ENCODE assay signal across 8 cellular contexts in the genomic region with DNA sequence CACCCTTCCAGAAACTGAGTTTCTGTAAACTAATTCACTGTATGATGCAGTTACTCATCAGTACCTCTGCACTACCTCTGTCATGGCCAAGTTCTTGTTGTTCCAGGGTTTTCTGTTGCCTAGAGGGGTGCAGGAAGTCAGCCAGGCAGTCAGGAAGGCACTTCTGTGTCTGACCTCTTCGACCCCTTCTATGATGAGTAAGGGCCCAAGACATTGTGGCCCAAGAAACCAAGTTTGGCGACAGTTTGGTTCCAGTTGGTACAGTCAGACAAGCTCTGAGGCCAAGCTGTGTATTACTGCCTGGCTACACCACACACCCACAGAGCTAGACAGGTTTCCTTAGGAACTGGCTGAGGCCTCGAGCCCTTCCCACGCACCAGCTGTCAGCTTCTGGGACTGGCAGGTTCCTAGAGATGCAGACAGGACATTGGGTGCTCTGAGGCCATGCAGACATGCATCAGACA. TPM values are rescaled to one million over a fixed set of nuclear protein-coding genes. Genes with fewer than 3 reads are reported as not detected.
A peak's percentile ranks its signal among the peaks of the same experiment; 100 is the strongest.
DNase-seq lines count a peak whose midpoint lies in the region; TF ChIP-seq lines count a peak whose summit lies in the region.

No MANE protein-coding gene starts in this region.

- no peak overlapping the region for H4K91ac ChIP-seq in trophoblast cell (ENCODE audit: low read depth, low read length)

- H2AK5ac ChIP-seq in trophoblast cell (ENCODE audit: low read length): no peak overlapping the region

- no peak overlapping the region for H3K4me2 ChIP-seq in trophoblast cell (ENCODE audit: low read length)

- no peak overlapping the region for H3K18ac ChIP-seq in trophoblast cell (ENCODE audit: low read length)

- H3K79me1 ChIP-seq in trophoblast cell (ENCODE audit: low read length): no peaks in the 10 kb centered on the region

- H3K4me1 ChIP-seq in prostate gland (replicated peaks) (peaks cover 16% of the 10 kb centered on the region), trophoblast cell (ENCODE audit: control insufficient read depth in 1 of 2, insufficient read depth in 2 of 2, low read length in 2 of 2) (peaks cover 12 to 15% of the 10 kb centered on the region in 2 experiments)

- no peaks in the 10 kb centered on the region for H3K79me2 ChIP-seq in trophoblast cell (ENCODE audit: control insufficient read depth, insufficient read depth, low read length, poor library complexity)

- H3K4ac ChIP-seq in trophoblast cell (ENCODE audit: low read depth, low read length): no peak overlapping the region

- H3K27ac ChIP-seq in coronary artery: peak overlapping the region; percentile 80 to 91
- H3K27ac ChIP-seq in prostate gland: peak overlapping the region; percentile 71
- no peak overlapping the region for H3K27ac ChIP-seq in trophoblast cell (ENCODE audit: low read depth, low read length)

- H3K9ac ChIP-seq in trophoblast cell (ENCODE audit: low read length): no peak overlapping the region

- TF ChIP-seq CTCF in coronary artery (IDR thresholded peaks at IDR 0.05): no peak
- TF ChIP-seq CTCF in prostate gland (IDR thresholded peaks at IDR 0.05): no peak

- H3K27me3 ChIP-seq in MG63 (no peaks in the 10 kb centered on the region), prostate gland (replicated peaks; ENCODE audit: insufficient read depth) (no peaks in the 10 kb centered on the region), trophoblast cell (ENCODE audit: insufficient read depth, low read length) (no peaks in the 10 kb centered on the region)

- WGBS in prostate gland: 39% methylated on average over 4 of the region's 4 CpGs
- WGBS in trophoblast cell (ENCODE audit: extremely low coverage, insufficient coverage, insufficient read length): no CpG with 5 or more reads among the region's 4 CpGs

- no peaks in the 10 kb centered on the region for H3K9me3 ChIP-seq in MG63
- no peaks in the 10 kb centered on the region for H3K9me3 ChIP-seq in prostate gland
- no peaks in the 10 kb centered on the region for H3K9me3 ChIP-seq in trophoblast cell (ENCODE audit: insufficient read depth, low read depth, low read length)

- DNase-seq in GM04504 (ENCODE audit: low read depth): peak; percentile 55
- DNase-seq in MG63: peak; percentile 91
- peak; percentile 88 for DNase-seq in coronary artery (ENCODE audit: low spot score)
- DNase-seq in prostate gland (ENCODE audit: low spot score): no peak
- DNase-seq in epidermal melanocyte (ENCODE audit: insufficient read length, low spot score): no peak
- DNase-seq in trophoblast cell: no peak
- DNase-seq in SIG-M5 treated with dmso at 0.1 percent for 504 hours (lab: John Stamatoyannopoulos, UW; ENCODE audit: unreplicated experiment): no peak
- no peak for DNase-seq in H4 (ENCODE audit: low spot score)

- H4K12ac ChIP-seq in trophoblast cell (ENCODE audit: low read depth, low read length): no peak overlapping the region

- no peak overlapping the region for H3K14ac ChIP-seq in trophoblast cell (ENCODE audit: low read length)

- no peak overlapping the region for H3K23ac ChIP-seq in trophoblast cell (ENCODE audit: low read length)

- H3K4me3 ChIP-seq in MG63: no peak overlapping the region
- H3K4me3 ChIP-seq in coronary artery: no peak overlapping the region
- H3K4me3 ChIP-seq in prostate gland: no peak overlapping the region
- H3K4me3 ChIP-seq in trophoblast cell (ENCODE audit: low read depth, low read length): no peak overlapping the region

- H2BK12ac ChIP-seq in trophoblast cell (ENCODE audit: low read length): no peak overlapping the region

- H2AFZ ChIP-seq in trophoblast cell (ENCODE audit: insufficient read depth, low read length, poor library complexity): no peak overlapping the region

- H2BK5ac ChIP-seq in trophoblast cell (ENCODE audit: low read depth, low read length, poor library complexity): no peak overlapping the region

- no peak for TF ChIP-seq POLR2A in prostate gland (IDR thresholded peaks at IDR 0.05)

- peaks cover 51% of the 10 kb centered on the region for H3K36me3 ChIP-seq in MG63
- H3K36me3 ChIP-seq in prostate gland: peaks cover 0 to 6% of the 10 kb centered on the region in 2 donors
- peaks cover 19 to 28% of the 10 kb centered on the region in 2 experiments for H3K36me3 ChIP-seq in trophoblast cell (ENCODE audit: control insufficient read depth in 1 of 2, insufficient read depth in 2 of 2, low read length in 2 of 2)

- intact Hi-C loops in prostate gland (cut with DNase I): no loop called here

- H4K8ac ChIP-seq in trophoblast cell (ENCODE audit: low read depth, low read length): no peak overlapping the region

- no peak overlapping the region for H2BK120ac ChIP-seq in trophoblast cell (ENCODE audit: insufficient read depth, low read length, poor library complexity)

RNA-seq across cellular contexts. Expression of a gene that starts 41.2 kb away (rescaled TPM):
- total RNA-seq in MG63 (2014; rRNA removed; shearing (Covaris generic); ENCODE audit: low replicate concordance): 12.6 and 20.3 TPM in 2 replicates
- total RNA-seq in prostate gland: 10 to 100 TPM; 40.2 to 52.4 TPM
- 17.6 and 19.0 TPM in 2 replicates for polyA plus RNA-seq in trophoblast cell (2013)
- 22.8 and 23.7 TPM in 2 replicates for total RNA-seq in H4 (2014; rRNA removed; shearing (Covaris generic))

Comparison
In these comparisons a context has a peak if more than half of its experiments do, and no peak if none do; other contexts are left out.
1. DNase-seq: peak in GM04504 (single experiment), MG63 (single experiment) and coronary artery (single experiment); none in prostate gland (single experiment), epidermal melanocyte (single experiment), trophoblast cell (0 of 2), SIG-M5 treated with dmso at 0.1 percent for 504 hours (single experiment) and H4 (single experiment).